15 cellular contexts compared by ENCODE assay signal in the genomic region with DNA sequence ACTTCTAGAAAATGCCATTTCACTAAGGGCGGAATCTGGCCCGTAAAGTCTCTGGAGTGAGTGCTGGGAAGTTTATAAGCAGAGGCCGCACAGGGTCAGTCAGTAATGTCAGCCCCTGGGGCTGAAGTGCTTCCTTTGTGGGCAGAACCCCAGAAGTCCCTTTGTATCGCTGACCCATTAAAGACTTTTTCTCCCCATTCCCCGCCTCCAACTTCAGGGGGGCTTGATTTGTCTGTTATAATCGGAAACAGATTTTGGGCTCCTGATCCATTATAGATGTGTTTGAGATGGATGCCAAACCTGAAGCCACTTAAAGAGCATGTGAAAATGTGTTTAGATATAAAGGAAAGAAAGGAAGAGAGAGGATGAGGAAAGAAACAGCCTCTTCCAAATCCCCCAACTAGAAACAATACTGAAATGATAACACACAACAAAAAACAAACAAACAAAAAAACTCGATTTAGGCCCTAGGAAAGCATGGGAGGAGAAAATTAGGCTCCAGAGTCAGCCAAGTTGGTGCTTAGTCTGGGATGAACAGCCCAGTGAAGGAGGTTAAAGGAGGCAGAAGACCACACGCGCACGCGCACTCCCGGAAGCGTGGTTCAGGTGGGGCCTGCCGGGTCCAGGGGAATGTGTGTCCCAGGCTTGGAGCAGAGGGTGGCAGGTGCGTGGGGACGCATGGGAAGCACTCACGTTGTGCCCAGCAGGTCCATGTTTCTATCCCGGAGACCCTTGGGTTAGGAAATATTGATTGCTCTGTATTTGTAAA. TPM values are rescaled to one million over a fixed set of nuclear protein-coding genes. Genes with fewer than 3 reads are reported as not detected.
DNase-seq lines count a peak whose midpoint lies in the region; ATAC-seq and TF ChIP-seq lines count a peak whose summit lies in the region.
"Had no signal": no experiment of that assay in that cellular context is flagged by ENCODE, and none has a peak within 500 bp of the region (broad histone marks: within the 10 kb centered on the region; RNA-seq: fewer than 3 reads in every experiment).

No MANE protein-coding gene starts in this region.

- H3K4me1 ChIP-seq in hepatocyte (ENCODE audit: insufficient read depth): peaks cover 18% of the 10 kb centered on the region
- peaks cover 78 to 86% of the 10 kb centered on the region in 2 donors for H3K4me1 ChIP-seq in gastrocnemius medialis
- H3K4me1 ChIP-seq in transverse colon: peaks cover 0 to 9% (median 0%) of the 10 kb centered on the region in 4 donors

- no peaks in the 10 kb centered on the region for H3K27me3 Mint-ChIP-seq in activated naive CD4-positive, alpha-beta T cell treated with anti-CD3 and anti-CD28 coated beads, Interleukin-2, amount 50 U/mL, for 24 hours
- no peaks in the 10 kb centered on the region for H3K27me3 Mint-ChIP-seq in T-helper 17 cell

- H3K36me3 ChIP-seq in hepatocyte (replicated peaks; ENCODE audit: insufficient read depth, low read depth) (no peaks in the 10 kb centered on the region), gastrocnemius medialis (no peaks in the 10 kb centered on the region), transverse colon (no peaks in the 10 kb centered on the region)
- H3K36me3 ChIP-seq: thyroid gland had no signal

- no peak overlapping the region for H3K4me3 Mint-ChIP-seq in activated naive CD4-positive, alpha-beta T cell treated with anti-CD3 and anti-CD28 coated beads, Interleukin-2, amount 50 U/mL, for 24 hours
- peak overlapping the region; percentile 53 for H3K4me3 Mint-ChIP-seq in T-helper 17 cell

- H3K9me3 Mint-ChIP-seq in activated naive CD4-positive, alpha-beta T cell treated with anti-CD3 and anti-CD28 coated beads, Interleukin-2, amount 50 U/mL, for 24 hours: no peaks in the 10 kb centered on the region
- no peaks in the 10 kb centered on the region for H3K9me3 Mint-ChIP-seq in activated naive CD4-positive, alpha-beta T cell treated with anti-CD3 and anti-CD28 coated beads, Interleukin-2, amount 50 U/mL, for 72 hours

- H3K9me3 ChIP-seq in T-helper 17 cell (ENCODE audit: control insufficient read depth, low read length, poor library complexity, severe bottlenecking): no peaks in the 10 kb centered on the region
- no peaks in the 10 kb centered on the region for H3K9me3 ChIP-seq in hepatocyte (ENCODE audit: low read depth)
- H3K9me3 ChIP-seq in gastrocnemius medialis: no peaks in the 10 kb centered on the region
- no peaks in the 10 kb centered on the region for H3K9me3 ChIP-seq in transverse colon
- H3K9me3 ChIP-seq: thyroid gland had no signal

- WGBS in hepatocyte (ENCODE audit: low lambda C conversion rate, missing lambda C conversion rate): 64% methylated on average over 18 of the region's 18 CpGs
- WGBS in transverse colon (ENCODE audit: low coverage in 1 of 2), 2 donors: 90 to 96% methylated on average over 12 to 18 of the region's 18 CpGs

- H3K27me3 ChIP-seq in hepatocyte (no peaks in the 10 kb centered on the region), gastrocnemius medialis (no peaks in the 10 kb centered on the region), transverse colon (no peaks in the 10 kb centered on the region)
- H3K27me3 ChIP-seq: thyroid gland had no signal

- H2AFZ ChIP-seq in hepatocyte: no peak overlapping the region

- peaks cover 83% of the 10 kb centered on the region for H3K4me1 Mint-ChIP-seq in activated naive CD4-positive, alpha-beta T cell treated with anti-CD3 and anti-CD28 coated beads, Interleukin-2, amount 50 U/mL, for 24 hours
- H3K4me1 Mint-ChIP-seq in T-helper 17 cell: peaks cover 66% of the 10 kb centered on the region

- no peak for ATAC-seq in activated naive CD4-positive, alpha-beta T cell treated with anti-CD3 and anti-CD28 coated beads, Interleukin-2, amount 50 U/mL, for 72 hours
- ATAC-seq in T-helper 17 cell (no peak), gastrocnemius medialis (no peak), GM19324 (IDR thresholded peaks at IDR 0.05; ENCODE audit: low FRiP score, unreplicated experiment) (no peak)
- ATAC-seq: left lobe of liver had no signal

- DNase-seq in activated naive CD4-positive, alpha-beta T cell treated with anti-CD3 and anti-CD28 coated beads, Interleukin-2, amount 50 U/mL, for 72 hours (ENCODE audit: low spot score in 2 of 2): no peak
- no peak for DNase-seq in T-helper 17 cell
- DNase-seq in hepatocyte (ENCODE audit: low spot score): no peak
- no peak for DNase-seq in gastrocnemius medialis
- DNase-seq in NCI-H345 (lab: John Stamatoyannopoulos, UW): no peak
- DNase-seq in transverse colon: no peak
- DNase-seq: activated CD4-positive, CD25-positive, alpha-beta regulatory T cell; anterior cingulate cortex; Calu3; NCI-H187; NCI-H526; thyroid gland had no signal

- peaks cover 6% of the 10 kb centered on the region for H3K36me3 Mint-ChIP-seq in activated naive CD4-positive, alpha-beta T cell treated with anti-CD3 and anti-CD28 coated beads, Interleukin-2, amount 50 U/mL, for 24 hours
- H3K36me3 Mint-ChIP-seq in activated naive CD4-positive, alpha-beta T cell treated with anti-CD3 and anti-CD28 coated beads, Interleukin-2, amount 50 U/mL, for 72 hours: peaks cover 5 to 26% of the 10 kb centered on the region in 2 donors
- peaks cover 10% of the 10 kb centered on the region for H3K36me3 Mint-ChIP-seq in T-helper 17 cell (ENCODE audit: low read depth)

- TF ChIP-seq POLR2A in gastrocnemius medialis (IDR thresholded peaks at IDR 0.05) (no peak), transverse colon (IDR thresholded peaks at IDR 0.05) (no peak)

- H3K27ac Mint-ChIP-seq in activated naive CD4-positive, alpha-beta T cell treated with anti-CD3 and anti-CD28 coated beads, Interleukin-2, amount 50 U/mL, for 24 hours: peak overlapping the region; percentile 62
- no peak overlapping the region for H3K27ac Mint-ChIP-seq in activated naive CD4-positive, alpha-beta T cell treated with anti-CD3 and anti-CD28 coated beads, Interleukin-2, amount 50 U/mL, for 72 hours
- peak overlapping the region; percentile 89 for H3K27ac Mint-ChIP-seq in T-helper 17 cell

- H3K27ac ChIP-seq in hepatocyte: peak overlapping the region; percentile 24
- peak overlapping the region; percentile 85 to 92 (median 88) for H3K27ac ChIP-seq in gastrocnemius medialis
- no peak overlapping the region for H3K27ac ChIP-seq in transverse colon
- H3K27ac ChIP-seq: thyroid gland had no signal

- peaks cover 66% of the 10 kb centered on the region for H3K79me2 ChIP-seq in hepatocyte

- in situ Hi-C loops in gastrocnemius medialis (cut with MboI; ENCODE audit: low sequenced_read_pairs in 4 of 4) (no loop called here), transverse colon (cut with MboI; ENCODE audit: low pct_ligation_motif_present in 1 of 4, low pct_unique_long_range_greater_than_20kb in 1 of 4, low sequenced_read_pairs in 3 of 4) (no loop called here)

- no peak for TF ChIP-seq EP300 in transverse colon (IDR thresholded peaks at IDR 0.05; ENCODE audit: low read depth)

- intact Hi-C loops in gastrocnemius medialis (cut with DNase I; ENCODE audit: low total_unique reads) (loop anchor here (2.0 to 10.0 kb wide), 3 partner anchors 27 to 291 kb away; a partner anchor contains a TSS), transverse colon (cut with DNase I; ENCODE audit: low total_unique reads) (no loop called here)

- no peaks in the 10 kb centered on the region for H3K9me2 ChIP-seq in hepatocyte (replicated peaks; ENCODE audit: insufficient read depth)

- H3K4me3 ChIP-seq in hepatocyte: no peak overlapping the region
- no peak overlapping the region for H3K4me3 ChIP-seq in gastrocnemius medialis
- no peak overlapping the region for H3K4me3 ChIP-seq in transverse colon
- H3K4me3 ChIP-seq: thyroid gland had no signal

- no peak for TF ChIP-seq CTCF in hepatocyte (IDR thresholded peaks at IDR 0.05; ENCODE audit: poor library complexity)
- no peak for TF ChIP-seq CTCF in gastrocnemius medialis (IDR thresholded peaks at IDR 0.05 in 4 of 5, conservative IDR thresholded peaks at IDR 0.05 in 1 of 5)
- no peak for TF ChIP-seq CTCF in transverse colon (IDR thresholded peaks at IDR 0.05)

- H3K4me2 ChIP-seq in hepatocyte: peak overlapping the region; percentile 10

- H4K20me1 ChIP-seq in hepatocyte (ENCODE audit: insufficient read depth, poor library complexity, severe bottlenecking): no peaks in the 10 kb centered on the region

RNA-seq across cellular contexts. Expression of a gene that starts 27.1 kb away (rescaled TPM):
- 10 to 100 TPM; 54.1 to 74.8 TPM for total RNA-seq in activated naive CD4-positive, alpha-beta T cell treated with anti-CD3 and anti-CD28 coated beads, Interleukin-2, amount 50 U/mL, for 72 hours
- 100 to 1,000 TPM; 148 to 151 TPM for total RNA-seq in T-helper 17 cell
- 57.3 and 60.6 TPM in 2 replicates for total RNA-seq in hepatocyte
- 14.3 and 16.1 TPM in 2 replicates for polyA plus RNA-seq in hepatocyte
- total RNA-seq in gastrocnemius medialis: 10 to 100 TPM; 33.1 to 66.2 (median 48.5) TPM
- 10 to 100 TPM; 20.6 to 36.0 (median 29.3) TPM for total RNA-seq in transverse colon

Comparison
In these comparisons a context has a peak if more than half of its experiments do, and no peak if none do; other contexts are left out.
1. H3K27ac Mint-ChIP-seq: peak in activated naive CD4-positive, alpha-beta T cell treated with anti-CD3 and anti-CD28 coated beads, Interleukin-2, amount 50 U/mL, for 24 hours (single experiment) and T-helper 17 cell (single experiment); none in activated naive CD4-positive, alpha-beta T cell treated with anti-CD3 and anti-CD28 coated beads, Interleukin-2, amount 50 U/mL, for 72 hours (0 of 2).
2. H3K27ac ChIP-seq: peak in hepatocyte (single experiment) and gastrocnemius medialis (4 of 4); none in transverse colon (0 of 4).